8 cellular contexts compared by ENCODE assay signal in the genomic region with DNA sequence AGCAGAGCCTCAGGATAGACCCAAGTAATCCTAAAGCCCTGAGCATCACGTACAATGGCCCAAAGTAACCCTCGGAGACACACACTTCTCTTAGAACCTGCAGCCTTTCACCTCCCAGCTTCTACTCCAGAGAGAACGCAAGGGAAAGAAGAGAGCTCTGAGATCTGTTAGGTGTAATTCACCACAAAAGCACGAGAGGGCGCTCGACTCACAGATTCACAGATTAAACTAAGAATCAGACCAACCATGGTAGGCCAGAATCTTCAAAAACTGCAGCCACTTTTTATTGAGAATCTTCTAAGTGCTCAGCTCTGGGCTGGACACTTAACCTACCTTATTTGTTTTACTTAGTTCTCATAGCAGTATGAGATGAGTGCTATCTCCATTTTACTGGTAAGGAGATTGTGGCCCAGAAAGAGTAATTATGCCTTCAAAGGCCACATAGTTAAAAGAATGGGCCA. TPM values are rescaled to one million over a fixed set of nuclear protein-coding genes. Genes with fewer than 3 reads are reported as not detected.
DNase-seq lines count a peak whose midpoint lies in the region; ATAC-seq and TF ChIP-seq lines count a peak whose summit lies in the region.

No MANE protein-coding gene starts in this region.

- H2AFZ ChIP-seq in HCT116 (ENCODE audit: low read depth, low read length, poor library complexity, severe bottlenecking) = peak overlapping the region; percentile 87
- peak overlapping the region; percentile 50 for H2AFZ ChIP-seq in hepatocyte

- H4K20me1 ChIP-seq in HCT116 (ENCODE audit: insufficient read depth) (no peaks in the 10 kb centered on the region), hepatocyte (ENCODE audit: insufficient read depth, poor library complexity, severe bottlenecking) (no peaks in the 10 kb centered on the region)

- H3K4me2 ChIP-seq in HCT116 (ENCODE audit: low read length) (peak overlapping the region; percentile 95), hepatocyte (peak overlapping the region; percentile 74)

- H3K36me3 ChIP-seq in HCT116 (ENCODE audit: control insufficient read depth in 1 of 2, insufficient read depth in 2 of 2, low read length in 2 of 2) = peaks cover 4 to 5% of the 10 kb centered on the region in 2 experiments; a peak in 2 of 4 replicates
- H3K36me3 ChIP-seq in hepatocyte (replicated peaks; ENCODE audit: insufficient read depth, low read depth) = no peaks in the 10 kb centered on the region
- H3K36me3 ChIP-seq in aorta (ENCODE audit: control insufficient read depth in 1 of 2, insufficient read depth in 2 of 2, low read length in 1 of 2) = no peaks in the 10 kb centered on the region

- WGBS in hepatocyte (ENCODE audit: low lambda C conversion rate, missing lambda C conversion rate) = 2% methylated on average over 6 of the region's 6 CpGs
- 0 to 1% methylated on average over 6 of the region's 6 CpGs for WGBS in aorta, 2 donors

- H3K4me3 ChIP-seq in HCT116 (replicated peaks in 1 of 2; ENCODE audit: low read depth in 1 of 2, low read length in 2 of 2) = peak overlapping the region; percentile 96 to 99
- H3K4me3 ChIP-seq in astrocyte of the cerebellum (ENCODE audit: low read depth, low read length) = no peak overlapping the region
- H3K4me3 ChIP-seq in hepatocyte = no peak overlapping the region
- H3K4me3 ChIP-seq in aorta (ENCODE audit: low read length in 2 of 2) = peak overlapping the region in 1 of 2 donors; percentile 14

- peak overlapping the region; percentile 95 for H3K9ac ChIP-seq in HCT116 (ENCODE audit: low read length)

- H3K79me2 ChIP-seq in HCT116 (ENCODE audit: insufficient read depth, low read length) = peaks cover 37% of the 10 kb centered on the region
- H3K79me2 ChIP-seq in hepatocyte = peaks cover 35% of the 10 kb centered on the region

- H3K9me3 ChIP-seq in HCT116 (ENCODE audit: control insufficient read depth in 1 of 2, insufficient read depth in 1 of 2, low read depth in 1 of 2, low read length in 2 of 2) (no peaks in the 10 kb centered on the region), hepatocyte (ENCODE audit: low read depth) (no peaks in the 10 kb centered on the region), aorta (ENCODE audit: control insufficient read depth, low read length) (no peaks in the 10 kb centered on the region)

- BruUV-seq in HCT116 (replicated peaks; lab: Mats Ljungman, UMichigan) = no TSS peak

- TF ChIP-seq RAD21 in HCT116 (IDR thresholded peaks at IDR 0.05; ENCODE audit: low read depth) = peak; percentile 95

- RAD21 ChIA-PET in HCT116 (lab: Charles Lee; ENCODE audit: low non-redundant PET in 1 of 2, low total read pairs in 2 of 2, uncharacterized antibody in 2 of 2, unreplicated experiment in 2 of 2) = interaction anchor here (0.6 to 2.5 kb wide), 9 partner anchors 12 to 143 kb away, joined by 3 to 24 read pairs (median 4); a partner anchor contains a TSS

- TF ChIP-seq POLR2A in HCT116 (IDR thresholded peaks at IDR 0.05; ENCODE audit: borderline replicate concordance, extremely low read depth, insufficient read depth, insufficient read length) = no peak

- POLR2A ChIA-PET in HCT116 (lab: Charles Lee) = interaction anchor here (0.9 to 4.2 kb wide), 3 partner anchors 13 to 135 kb away, joined by 3 to 28 read pairs (median 3); a partner anchor contains a TSS

- DNase-seq in DMS 273 treated with DMSO at 0.1 percent for 48 hours (lab: John Stamatoyannopoulos, UW) (peak; percentile 57), HCT116 (ENCODE audit: low read depth, low spot score) (peak; percentile 83), NCI-H1930 (lab: John Stamatoyannopoulos, UW) (peak; percentile 75 to 83), T-helper 9 cell (peak; percentile 85), astrocyte of the cerebellum (ENCODE audit: low read depth) (peak; percentile 90), hepatocyte (ENCODE audit: low spot score) (peak; percentile 92), retina (peak; percentile 91), aorta (peak; percentile 87 to 90)

- in situ Hi-C loops in astrocyte of the cerebellum (cut with HindIII; ENCODE audit: low sequenced_read_pairs) = no loop called here

- CTCF ChIA-PET in HCT116 (lab: Charles Lee) = interaction anchor here (0.6 to 5.5 kb wide), 31 partner anchors 8 to 382 kb away, joined by 3 to 80 read pairs (median 4); a partner anchor contains a TSS

- ATAC-seq in HCT116 (peak; percentile 45), aorta (ENCODE audit: low FRiP score) (peak; percentile 87)

- H3K27ac ChIP-seq in HCT116 (ENCODE audit: low read depth, low read length) = peak overlapping the region; percentile 37
- peak overlapping the region; percentile 12 for H3K27ac ChIP-seq in hepatocyte
- peak overlapping the region in 1 of 2 donors; percentile 82 for H3K27ac ChIP-seq in aorta (ENCODE audit: low read depth in 1 of 2, low read length in 2 of 2)

- H3K9me2 ChIP-seq in HCT116 (ENCODE audit: insufficient read depth) = no peaks in the 10 kb centered on the region
- no peaks in the 10 kb centered on the region for H3K9me2 ChIP-seq in hepatocyte (replicated peaks; ENCODE audit: insufficient read depth)

- TF ChIP-seq CTCF in HCT116 (IDR thresholded peaks at IDR 0.05 in 2 of 3, conservative IDR thresholded peaks at IDR 0.05 in 1 of 3; ENCODE audit: borderline replicate concordance in 1 of 3, insufficient read depth in 1 of 3, low read depth in 2 of 3, low read length in 2 of 3) (peak; percentile 75 to 95 (median 87)), astrocyte of the cerebellum (IDR thresholded peaks at IDR 0.05; ENCODE audit: low read depth, low read length, missing control alignments) (peak; percentile 74), hepatocyte (IDR thresholded peaks at IDR 0.05; ENCODE audit: poor library complexity) (peak; percentile 84)

- H3K4me1 ChIP-seq in HCT116 (ENCODE audit: control insufficient read depth in 1 of 2, insufficient read depth in 2 of 2, low read length in 2 of 2) (peaks cover 10 to 15% of the 10 kb centered on the region in 2 experiments; a peak in 3 of 4 replicates), hepatocyte (ENCODE audit: insufficient read depth) (peaks cover 18% of the 10 kb centered on the region), aorta (ENCODE audit: control insufficient read depth in 1 of 2, insufficient read depth in 2 of 2, low read length in 2 of 2) (no peaks in the 10 kb centered on the region)

- intact Hi-C loops in HCT116 (cut with micrococcal nuclease) = loop anchor here (1.0 kb wide), 3 partner anchors 37 to 123 kb away; no protein-coding TSS in a partner anchor
- intact Hi-C loops in aorta (cut with DNase I) = loop anchor here (1.0 to 10.0 kb wide), 6 partner anchors 37 to 142 kb away; a partner anchor contains a TSS

- H3K27me3 ChIP-seq in HCT116 (ENCODE audit: insufficient read depth, low read length) (no peaks in the 10 kb centered on the region), hepatocyte (no peaks in the 10 kb centered on the region), aorta (ENCODE audit: control insufficient read depth in 1 of 2, insufficient read depth in 2 of 2, low read length in 1 of 2) (no peaks in the 10 kb centered on the region)

TF ChIP-seq in HCT116, 20 proteins besides CTCF, POLR2A, EP300 and RAD21:
- TF ChIP-seq SRF (IDR thresholded peaks at IDR 0.05; ENCODE audit: low read depth) (no peak), YY1 (IDR thresholded peaks at IDR 0.05; ENCODE audit: extremely low read depth, insufficient replicate concordance, low read depth, low read length) (peak; percentile 56)

RNA-seq across cellular contexts. Expression of a gene that starts 1.3 kb away (rescaled TPM):
- total RNA-seq in HCT116 (2021; ENCODE audit: unreplicated experiment) = 75.0 TPM
- 52.7 TPM in 2 replicates for polyA plus RNA-seq in HCT116 (2012)
- 73.1 and 74.8 TPM in 2 replicates for total RNA-seq in hepatocyte
- polyA plus RNA-seq in hepatocyte = 41.7 and 46.5 TPM in 2 replicates
- 10 to 100 TPM; 52.2 to 77.2 TPM for total RNA-seq in aorta
- 10 to 100 TPM; 25.9 to 48.1 TPM for polyA plus RNA-seq in aorta

RNA-seq across cellular contexts. Expression of a gene that starts 12.4 kb away (rescaled TPM):
- total RNA-seq in HCT116 (2021; ENCODE audit: unreplicated experiment) = 2.0 TPM
- 2.1 and 2.5 TPM in 2 replicates for polyA plus RNA-seq in HCT116 (2012)
- 25.8 and 39.1 TPM in 2 replicates for total RNA-seq in hepatocyte
- polyA plus RNA-seq in hepatocyte = 78.5 and 99.1 TPM in 2 replicates
- 1 to 10 TPM; 3.7 TPM for total RNA-seq in aorta
- under 1 TPM; 0.56 to 0.88 TPM for polyA plus RNA-seq in aorta

RNA-seq across cellular contexts. Expression of a gene that starts 35.0 kb away (rescaled TPM):
- total RNA-seq in HCT116 (2021; ENCODE audit: unreplicated experiment) = 22.0 TPM
- 27.9 and 29.4 TPM in 2 replicates for polyA plus RNA-seq in HCT116 (2012)
- total RNA-seq in hepatocyte = 14.2 and 23.2 TPM in 2 replicates
- polyA plus RNA-seq in hepatocyte = 24.1 and 28.6 TPM in 2 replicates
- 10 to 100 TPM; 20.5 to 30.8 TPM for total RNA-seq in aorta
- 10 to 100 TPM in 1 of 2 donors, 1 to 10 TPM in 1; 7.3 to 39.3 TPM for polyA plus RNA-seq in aorta

Comparison
In these comparisons a context has a peak if more than half of its experiments do, and no peak if none do; other contexts are left out.
1. H3K4me3 ChIP-seq: peak in HCT116 (2 of 2); none in astrocyte of the cerebellum (single experiment) and hepatocyte (single experiment).
2. Peak in every context shown above with its lines, with median percentiles within 50 percentile points of each other: DNase-seq and CTCF ChIP-seq.